ENCODE assay signal across 1 cellular context in the genomic region with DNA sequence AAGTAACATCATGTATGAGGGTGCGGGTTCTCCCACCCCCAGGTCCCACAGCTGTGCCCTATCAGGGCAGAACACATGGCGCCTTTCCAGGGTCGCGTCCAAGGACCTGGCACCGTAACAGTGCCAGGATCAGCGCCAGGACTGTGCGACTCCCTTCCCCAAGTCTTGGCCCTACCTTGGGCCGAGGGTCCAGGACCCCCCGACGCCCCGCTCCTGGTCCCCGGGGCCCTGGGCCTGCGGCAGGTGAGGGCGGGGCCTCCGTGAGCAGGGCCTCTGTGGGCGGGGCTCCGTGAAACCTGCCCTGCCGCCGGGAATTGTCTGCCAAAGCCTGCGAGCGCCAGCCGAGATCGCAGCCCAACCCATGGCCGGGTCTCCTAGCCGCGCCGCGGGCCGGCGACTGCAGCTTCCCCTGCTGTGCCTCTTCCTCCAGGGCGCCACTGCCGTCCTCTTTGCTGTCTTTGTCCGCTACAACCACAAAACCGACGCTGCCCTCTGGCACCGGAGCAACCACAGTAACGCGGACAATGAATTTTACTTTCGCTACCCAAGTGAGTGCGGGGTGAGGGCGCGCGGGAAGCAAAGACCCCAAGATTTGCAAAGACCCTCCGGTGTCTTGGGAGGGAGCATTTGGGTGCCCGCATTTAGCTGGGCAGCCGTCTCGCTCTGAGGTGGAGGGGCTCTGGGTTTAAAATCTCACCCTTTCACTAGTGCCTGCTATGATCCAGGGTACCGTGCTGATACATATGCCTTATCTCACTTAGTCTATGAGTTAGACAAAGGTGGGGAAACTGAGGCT.
TF ChIP-seq lines count a peak whose summit lies in the region.

A gene with protein sequence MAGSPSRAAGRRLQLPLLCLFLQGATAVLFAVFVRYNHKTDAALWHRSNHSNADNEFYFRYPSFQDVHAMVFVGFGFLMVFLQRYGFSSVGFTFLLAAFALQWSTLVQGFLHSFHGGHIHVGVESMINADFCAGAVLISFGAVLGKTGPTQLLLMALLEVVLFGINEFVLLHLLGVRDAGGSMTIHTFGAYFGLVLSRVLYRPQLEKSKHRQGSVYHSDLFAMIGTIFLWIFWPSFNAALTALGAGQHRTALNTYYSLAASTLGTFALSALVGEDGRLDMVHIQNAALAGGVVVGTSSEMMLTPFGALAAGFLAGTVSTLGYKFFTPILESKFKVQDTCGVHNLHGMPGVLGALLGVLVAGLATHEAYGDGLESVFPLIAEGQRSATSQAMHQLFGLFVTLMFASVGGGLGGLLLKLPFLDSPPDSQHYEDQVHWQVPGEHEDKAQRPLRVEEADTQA (plus strand): TSS at position 323 of the 796 bp plus-strand sequence. CDS start 39 bp downstream, at position 362.

TF ChIP-seq in HepG2, 621 proteins besides CTCF, POLR2A, EP300 and RAD21 (continued from another document and continues in another):
- TF ChIP-seq, protein P1, sequence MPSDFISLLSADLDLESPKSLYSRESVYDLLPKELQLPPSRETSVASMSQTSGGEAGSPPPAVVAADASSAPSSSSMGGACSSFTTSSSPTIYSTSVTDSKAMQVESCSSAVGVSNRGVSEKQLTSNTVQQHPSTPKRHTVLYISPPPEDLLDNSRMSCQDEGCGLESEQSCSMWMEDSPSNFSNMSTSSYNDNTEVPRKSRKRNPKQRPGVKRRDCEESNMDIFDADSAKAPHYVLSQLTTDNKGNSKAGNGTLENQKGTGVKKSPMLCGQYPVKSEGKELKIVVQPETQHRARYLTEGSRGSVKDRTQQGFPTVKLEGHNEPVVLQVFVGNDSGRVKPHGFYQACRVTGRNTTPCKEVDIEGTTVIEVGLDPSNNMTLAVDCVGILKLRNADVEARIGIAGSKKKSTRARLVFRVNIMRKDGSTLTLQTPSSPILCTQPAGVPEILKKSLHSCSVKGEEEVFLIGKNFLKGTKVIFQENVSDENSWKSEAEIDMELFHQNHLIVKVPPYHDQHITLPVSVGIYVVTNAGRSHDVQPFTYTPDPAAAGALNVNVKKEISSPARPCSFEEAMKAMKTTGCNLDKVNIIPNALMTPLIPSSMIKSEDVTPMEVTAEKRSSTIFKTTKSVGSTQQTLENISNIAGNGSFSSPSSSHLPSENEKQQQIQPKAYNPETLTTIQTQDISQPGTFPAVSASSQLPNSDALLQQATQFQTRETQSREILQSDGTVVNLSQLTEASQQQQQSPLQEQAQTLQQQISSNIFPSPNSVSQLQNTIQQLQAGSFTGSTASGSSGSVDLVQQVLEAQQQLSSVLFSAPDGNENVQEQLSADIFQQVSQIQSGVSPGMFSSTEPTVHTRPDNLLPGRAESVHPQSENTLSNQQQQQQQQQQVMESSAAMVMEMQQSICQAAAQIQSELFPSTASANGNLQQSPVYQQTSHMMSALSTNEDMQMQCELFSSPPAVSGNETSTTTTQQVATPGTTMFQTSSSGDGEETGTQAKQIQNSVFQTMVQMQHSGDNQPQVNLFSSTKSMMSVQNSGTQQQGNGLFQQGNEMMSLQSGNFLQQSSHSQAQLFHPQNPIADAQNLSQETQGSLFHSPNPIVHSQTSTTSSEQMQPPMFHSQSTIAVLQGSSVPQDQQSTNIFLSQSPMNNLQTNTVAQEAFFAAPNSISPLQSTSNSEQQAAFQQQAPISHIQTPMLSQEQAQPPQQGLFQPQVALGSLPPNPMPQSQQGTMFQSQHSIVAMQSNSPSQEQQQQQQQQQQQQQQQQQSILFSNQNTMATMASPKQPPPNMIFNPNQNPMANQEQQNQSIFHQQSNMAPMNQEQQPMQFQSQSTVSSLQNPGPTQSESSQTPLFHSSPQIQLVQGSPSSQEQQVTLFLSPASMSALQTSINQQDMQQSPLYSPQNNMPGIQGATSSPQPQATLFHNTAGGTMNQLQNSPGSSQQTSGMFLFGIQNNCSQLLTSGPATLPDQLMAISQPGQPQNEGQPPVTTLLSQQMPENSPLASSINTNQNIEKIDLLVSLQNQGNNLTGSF (CRISPR knock-in tag; IDR thresholded peaks at IDR 0.05) = peak; percentile 97
- TF ChIP-seq GFI1 (CRISPR knock-in tag; IDR thresholded peaks at IDR 0.05; ENCODE audit: borderline replicate concordance) (peak; percentile 59; the same call in 1 of the 2 replicates), DR1 (CRISPR knock-in tag; IDR thresholded peaks at IDR 0.05) (peak; percentile 30; the same call in 1 of the 2 replicates), ASH2L (IDR thresholded peaks at IDR 0.05; ENCODE audit: insufficient read length, low read depth, low read length) (peak; percentile 40), ZNF563 (CRISPR knock-in tag; IDR thresholded peaks at IDR 0.05) (peak; percentile 50; the same call in 1 of the 2 replicates), ZNF343 (CRISPR knock-in tag; IDR thresholded peaks at IDR 0.05) (peak; percentile 86), RXRB (CRISPR knock-in tag; IDR thresholded peaks at IDR 0.05; ENCODE audit: borderline replicate concordance) (peak; percentile 62; the same call in 1 of the 2 replicates), HCFC1 (IDR thresholded peaks at IDR 0.05; ENCODE audit: low read depth, low read length) (no peak), ZNF672 (CRISPR knock-in tag; IDR thresholded peaks at IDR 0.05) (no peak), ZFP36L1 (CRISPR knock-in tag; IDR thresholded peaks at IDR 0.05) (no peak), PHF20 (CRISPR knock-in tag; IDR thresholded peaks at IDR 0.05) (peak; percentile 49; the same call in 1 of the 2 replicates), ZNF7 (CRISPR knock-in tag; IDR thresholded peaks at IDR 0.05) (no peak), SALL2 (CRISPR knock-in tag; IDR thresholded peaks at IDR 0.05) (peak; percentile 55), RELA (CRISPR knock-in tag; IDR thresholded peaks at IDR 0.05) (no peak), ZNF891 (CRISPR knock-in tag; IDR thresholded peaks at IDR 0.05) (peak; percentile 78), CEBPG (CRISPR knock-in tag; IDR thresholded peaks at IDR 0.05) (0 out of 2 replicates have a peak, but pooled peaks have one; percentile 6), SOX5 (CRISPR knock-in tag; IDR thresholded peaks at IDR 0.05; ENCODE audit: borderline replicate concordance) (0 out of 2 replicates have a peak, but pooled peaks have one; percentile 27), ZSCAN22 (CRISPR knock-in tag; IDR thresholded peaks at IDR 0.05) (no peak), ELF3 (CRISPR knock-in tag; IDR thresholded peaks at IDR 0.05) (peak; percentile 50), ZNF263 (CRISPR knock-in tag; IDR thresholded peaks at IDR 0.05) (0 out of 2 replicates have a peak, but pooled peaks have one; percentile 33), ZNF230 (CRISPR knock-in tag; IDR thresholded peaks at IDR 0.05) (0 out of 2 replicates have a peak, but pooled peaks have one; percentile 16), TCF7L2 (IDR thresholded peaks at IDR 0.05; ENCODE audit: low read depth, low read length) (no peak), HMG20B (CRISPR knock-in tag; conservative IDR thresholded peaks at IDR 0.05) (0 out of 2 replicates have a peak, but pooled peaks have one; percentile 10), ZNF703 (CRISPR knock-in tag; IDR thresholded peaks at IDR 0.05; ENCODE audit: borderline replicate concordance) (peak; percentile 86; the same call in 1 of the 2 replicates)
- TF ChIP-seq, protein P2, sequence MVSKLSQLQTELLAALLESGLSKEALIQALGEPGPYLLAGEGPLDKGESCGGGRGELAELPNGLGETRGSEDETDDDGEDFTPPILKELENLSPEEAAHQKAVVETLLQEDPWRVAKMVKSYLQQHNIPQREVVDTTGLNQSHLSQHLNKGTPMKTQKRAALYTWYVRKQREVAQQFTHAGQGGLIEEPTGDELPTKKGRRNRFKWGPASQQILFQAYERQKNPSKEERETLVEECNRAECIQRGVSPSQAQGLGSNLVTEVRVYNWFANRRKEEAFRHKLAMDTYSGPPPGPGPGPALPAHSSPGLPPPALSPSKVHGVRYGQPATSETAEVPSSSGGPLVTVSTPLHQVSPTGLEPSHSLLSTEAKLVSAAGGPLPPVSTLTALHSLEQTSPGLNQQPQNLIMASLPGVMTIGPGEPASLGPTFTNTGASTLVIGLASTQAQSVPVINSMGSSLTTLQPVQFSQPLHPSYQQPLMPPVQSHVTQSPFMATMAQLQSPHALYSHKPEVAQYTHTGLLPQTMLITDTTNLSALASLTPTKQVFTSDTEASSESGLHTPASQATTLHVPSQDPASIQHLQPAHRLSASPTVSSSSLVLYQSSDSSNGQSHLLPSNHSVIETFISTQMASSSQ (IDR thresholded peaks at IDR 0.05; ENCODE audit: low read depth) = no peak
- TF ChIP-seq, protein P2 (CRISPR knock-in tag; IDR thresholded peaks at IDR 0.05; ENCODE audit: borderline replicate concordance) = no peak
- TF ChIP-seq, protein P3, sequence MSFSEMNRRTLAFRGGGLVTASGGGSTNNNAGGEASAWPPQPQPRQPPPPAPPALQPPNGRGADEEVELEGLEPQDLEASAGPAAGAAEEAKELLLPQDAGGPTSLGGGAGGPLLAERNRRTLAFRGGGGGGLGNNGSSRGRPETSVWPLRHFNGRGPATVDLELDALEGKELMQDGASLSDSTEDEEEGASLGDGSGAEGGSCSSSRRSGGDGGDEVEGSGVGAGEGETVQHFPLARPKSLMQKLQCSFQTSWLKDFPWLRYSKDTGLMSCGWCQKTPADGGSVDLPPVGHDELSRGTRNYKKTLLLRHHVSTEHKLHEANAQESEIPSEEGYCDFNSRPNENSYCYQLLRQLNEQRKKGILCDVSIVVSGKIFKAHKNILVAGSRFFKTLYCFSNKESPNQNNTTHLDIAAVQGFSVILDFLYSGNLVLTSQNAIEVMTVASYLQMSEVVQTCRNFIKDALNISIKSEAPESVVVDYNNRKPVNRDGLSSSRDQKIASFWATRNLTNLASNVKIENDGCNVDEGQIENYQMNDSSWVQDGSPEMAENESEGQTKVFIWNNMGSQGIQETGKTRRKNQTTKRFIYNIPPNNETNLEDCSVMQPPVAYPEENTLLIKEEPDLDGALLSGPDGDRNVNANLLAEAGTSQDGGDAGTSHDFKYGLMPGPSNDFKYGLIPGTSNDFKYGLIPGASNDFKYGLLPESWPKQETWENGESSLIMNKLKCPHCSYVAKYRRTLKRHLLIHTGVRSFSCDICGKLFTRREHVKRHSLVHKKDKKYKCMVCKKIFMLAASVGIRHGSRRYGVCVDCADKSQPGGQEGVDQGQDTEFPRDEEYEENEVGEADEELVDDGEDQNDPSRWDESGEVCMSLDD (CRISPR knock-in tag; IDR thresholded peaks at IDR 0.05; ENCODE audit: borderline replicate concordance) = peak; percentile 73; the same call in 1 of the 2 replicates
- TF ChIP-seq, protein P4, sequence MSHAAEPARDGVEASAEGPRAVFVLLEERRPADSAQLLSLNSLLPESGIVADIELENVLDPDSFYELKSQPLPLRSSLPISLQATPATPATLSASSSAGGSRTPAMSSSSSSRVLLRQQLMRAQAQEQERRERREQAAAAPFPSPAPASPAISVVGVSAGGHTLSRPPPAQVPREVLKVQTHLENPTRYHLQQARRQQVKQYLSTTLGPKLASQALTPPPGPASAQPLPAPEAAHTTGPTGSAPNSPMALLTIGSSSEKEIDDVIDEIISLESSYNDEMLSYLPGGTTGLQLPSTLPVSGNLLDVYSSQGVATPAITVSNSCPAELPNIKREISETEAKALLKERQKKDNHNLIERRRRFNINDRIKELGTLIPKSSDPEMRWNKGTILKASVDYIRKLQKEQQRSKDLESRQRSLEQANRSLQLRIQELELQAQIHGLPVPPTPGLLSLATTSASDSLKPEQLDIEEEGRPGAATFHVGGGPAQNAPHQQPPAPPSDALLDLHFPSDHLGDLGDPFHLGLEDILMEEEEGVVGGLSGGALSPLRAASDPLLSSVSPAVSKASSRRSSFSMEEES (CRISPR knock-in tag; IDR thresholded peaks at IDR 0.05) = 0 out of 2 replicates have a peak, but pooled peaks have one; percentile 35
- TF ChIP-seq, protein P5, sequence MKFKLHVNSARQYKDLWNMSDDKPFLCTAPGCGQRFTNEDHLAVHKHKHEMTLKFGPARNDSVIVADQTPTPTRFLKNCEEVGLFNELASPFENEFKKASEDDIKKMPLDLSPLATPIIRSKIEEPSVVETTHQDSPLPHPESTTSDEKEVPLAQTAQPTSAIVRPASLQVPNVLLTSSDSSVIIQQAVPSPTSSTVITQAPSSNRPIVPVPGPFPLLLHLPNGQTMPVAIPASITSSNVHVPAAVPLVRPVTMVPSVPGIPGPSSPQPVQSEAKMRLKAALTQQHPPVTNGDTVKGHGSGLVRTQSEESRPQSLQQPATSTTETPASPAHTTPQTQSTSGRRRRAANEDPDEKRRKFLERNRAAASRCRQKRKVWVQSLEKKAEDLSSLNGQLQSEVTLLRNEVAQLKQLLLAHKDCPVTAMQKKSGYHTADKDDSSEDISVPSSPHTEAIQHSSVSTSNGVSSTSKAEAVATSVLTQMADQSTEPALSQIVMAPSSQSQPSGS (CRISPR knock-in tag; IDR thresholded peaks at IDR 0.05) = peak; percentile 64
- TF ChIP-seq, protein P6, sequence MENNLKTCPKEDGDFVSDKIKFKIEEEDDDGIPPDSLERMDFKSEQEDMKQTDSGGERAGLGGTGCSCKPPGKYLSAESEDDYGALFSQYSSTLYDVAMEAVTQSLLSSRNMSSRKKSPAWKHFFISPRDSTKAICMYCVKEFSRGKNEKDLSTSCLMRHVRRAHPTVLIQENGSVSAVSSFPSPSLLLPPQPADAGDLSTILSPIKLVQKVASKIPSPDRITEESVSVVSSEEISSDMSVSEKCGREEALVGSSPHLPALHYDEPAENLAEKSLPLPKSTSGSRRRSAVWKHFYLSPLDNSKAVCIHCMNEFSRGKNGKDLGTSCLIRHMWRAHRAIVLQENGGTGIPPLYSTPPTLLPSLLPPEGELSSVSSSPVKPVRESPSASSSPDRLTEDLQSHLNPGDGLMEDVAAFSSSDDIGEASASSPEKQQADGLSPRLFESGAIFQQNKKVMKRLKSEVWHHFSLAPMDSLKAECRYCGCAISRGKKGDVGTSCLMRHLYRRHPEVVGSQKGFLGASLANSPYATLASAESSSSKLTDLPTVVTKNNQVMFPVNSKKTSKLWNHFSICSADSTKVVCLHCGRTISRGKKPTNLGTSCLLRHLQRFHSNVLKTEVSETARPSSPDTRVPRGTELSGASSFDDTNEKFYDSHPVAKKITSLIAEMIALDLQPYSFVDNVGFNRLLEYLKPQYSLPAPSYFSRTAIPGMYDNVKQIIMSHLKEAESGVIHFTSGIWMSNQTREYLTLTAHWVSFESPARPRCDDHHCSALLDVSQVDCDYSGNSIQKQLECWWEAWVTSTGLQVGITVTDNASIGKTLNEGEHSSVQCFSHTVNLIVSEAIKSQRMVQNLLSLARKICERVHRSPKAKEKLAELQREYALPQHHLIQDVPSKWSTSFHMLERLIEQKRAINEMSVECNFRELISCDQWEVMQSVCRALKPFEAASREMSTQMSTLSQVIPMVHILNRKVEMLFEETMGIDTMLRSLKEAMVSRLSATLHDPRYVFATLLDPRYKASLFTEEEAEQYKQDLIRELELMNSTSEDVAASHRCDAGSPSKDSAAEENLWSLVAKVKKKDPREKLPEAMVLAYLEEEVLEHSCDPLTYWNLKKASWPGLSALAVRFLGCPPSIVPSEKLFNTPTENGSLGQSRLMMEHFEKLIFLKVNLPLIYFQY (CRISPR knock-in tag; IDR thresholded peaks at IDR 0.05; ENCODE audit: borderline replicate concordance) = peak; percentile 34; the same call in 1 of the 2 replicates
